In the genomic region with DNA sequence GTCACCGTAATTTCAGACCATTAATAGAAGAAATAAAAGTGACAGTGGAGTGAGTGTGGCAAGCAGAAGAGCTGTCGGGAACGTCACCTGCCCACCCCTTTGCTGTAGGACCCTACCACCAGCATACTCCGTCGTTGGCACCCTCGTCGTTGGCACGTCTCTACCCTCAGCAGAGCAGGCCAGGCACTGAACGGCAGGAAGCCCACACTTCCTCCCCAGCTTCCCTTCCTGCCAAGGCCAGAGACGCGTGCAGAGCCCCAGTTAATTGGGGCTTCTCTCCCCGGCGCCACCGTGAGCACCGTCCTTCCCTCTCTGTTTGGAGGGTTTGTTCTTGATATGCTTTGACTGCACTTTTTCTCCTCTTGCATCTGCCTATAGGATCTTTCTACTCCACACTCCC, we compare ENCODE assay signal across 17 cellular contexts. TPM values are rescaled to one million over a fixed set of nuclear protein-coding genes. Genes with fewer than 3 reads are reported as not detected.
DNase-seq lines count a peak whose midpoint lies in the region; ATAC-seq and TF ChIP-seq lines count a peak whose summit lies in the region.
"Had no signal": no experiment of that assay in that cellular context is flagged by ENCODE, and none has a peak within 500 bp of the region (broad histone marks: within the 10 kb centered on the region; RNA-seq: fewer than 3 reads in every experiment).

No MANE protein-coding gene starts in this region.

- no peak overlapping the region for H3K27ac ChIP-seq in CD4-positive, alpha-beta T cell (ENCODE audit: low read depth, low read length)
- H3K27ac ChIP-seq: ascending aorta, ovary, sigmoid colon, SK-N-MC, transverse colon had no signal

- no peaks in the 10 kb centered on the region for H3K9me3 ChIP-seq in CD4-positive, alpha-beta T cell (ENCODE audit: control insufficient read depth, low read length)
- H3K9me3 ChIP-seq: ascending aorta, ovary, sigmoid colon, transverse colon had no signal

- POLR2A ChIA-PET in CD4-positive, alpha-beta T cell (lab: Charles Lee), result no interaction called here

- DNase-seq in CD4-positive, alpha-beta T cell, result peak in 1 of 10 experiments; percentile 12
- DNase-seq in GF-D8 (lab: John Stamatoyannopoulos, UW) (peak; percentile 32), naive B cell (no peak), NCI-H2029 treated with DMSO at 0.1 percent for 48 hours (lab: John Stamatoyannopoulos, UW) (no peak), NCI-H1694 treated with DMSO at 0.1 percent for 48 hours (lab: John Stamatoyannopoulos, UW) (no peak), SIG-M5 treated with dmso at 0.1 percent for 504 hours (lab: John Stamatoyannopoulos, UW; ENCODE audit: unreplicated experiment) (no peak)
- DNase-seq: activated CD4-positive, alpha-beta T cell treated with anti-CD3 and anti-CD28 coated beads for 1 hour; GOT3; NCI-H1436; NCI-H226; sigmoid colon; stimulated activated naive B cell treated with anti-CD40 and anti-IgM and Interleukin-4, amounts not matched to agents 10 μg/mL and 1 μg/mL and 100 μg/mL, for 72 hours; transverse colon had no signal

- no peak overlapping the region for H3K4me3 Mint-ChIP-seq in CD4-positive, alpha-beta T cell
- H3K4me3 Mint-ChIP-seq in activated T-helper 17 cell treated with anti-CD3 and anti-CD28 coated beads, Interleukin-2, amount 50 U/mL, for 72 hours, result no peak overlapping the region
- H3K4me3 Mint-ChIP-seq in naive B cell, result peak overlapping the region in 2 of 8 donors; percentile 34 to 45
- H3K4me3 Mint-ChIP-seq: stimulated activated naive B cell treated with anti-CD40 and anti-IgM and Interleukin-4, amounts not matched to agents 10 μg/mL and 1 μg/mL and 100 μg/mL, for 72 hours had no signal

- peaks cover 32% of the 10 kb centered on the region for H3K4me1 Mint-ChIP-seq in CD4-positive, alpha-beta T cell (ENCODE audit: low read depth)
- H3K4me1 Mint-ChIP-seq in activated T-helper 17 cell treated with anti-CD3 and anti-CD28 coated beads, Interleukin-2, amount 50 U/mL, for 72 hours, result peaks cover 20% of the 10 kb centered on the region
- peaks cover 16 to 22% (median 18%) of the 10 kb centered on the region in 3 donors for H3K4me1 Mint-ChIP-seq in naive B cell

- H3K27ac Mint-ChIP-seq in CD4-positive, alpha-beta T cell, result peak overlapping the region; percentile 63
- peak overlapping the region; percentile 68 for H3K27ac Mint-ChIP-seq in activated T-helper 17 cell treated with anti-CD3 and anti-CD28 coated beads, Interleukin-2, amount 50 U/mL, for 72 hours
- peak overlapping the region in 3 of 6 donors; percentile 41 to 76 (median 43) for H3K27ac Mint-ChIP-seq in naive B cell
- H3K27ac Mint-ChIP-seq: stimulated activated naive B cell treated with anti-CD40 and anti-IgM and Interleukin-4, amounts not matched to agents 10 μg/mL and 1 μg/mL and 100 μg/mL, for 72 hours had no signal

- intact Hi-C loops in CD4-positive, alpha-beta T cell (cut with DNase I, micrococcal nuclease), result no loop called here

- ATAC-seq in CD4-positive, alpha-beta T cell (ENCODE audit: poor library complexity), result peak; percentile 86
- no peak for ATAC-seq in activated T-helper 17 cell treated with anti-CD3 and anti-CD28 coated beads, Interleukin-2, amount 50 U/mL, for 72 hours (replicated peaks)
- peak; percentile 56 to 58 for ATAC-seq in naive B cell (ENCODE audit: low read depth in 2 of 2)

- peaks cover 37% of the 10 kb centered on the region for H3K36me3 Mint-ChIP-seq in CD4-positive, alpha-beta T cell (ENCODE audit: low read depth)
- H3K36me3 Mint-ChIP-seq in activated T-helper 17 cell treated with anti-CD3 and anti-CD28 coated beads, Interleukin-2, amount 50 U/mL, for 72 hours (ENCODE audit: low read depth), result peaks cover 1% of the 10 kb centered on the region
- peaks cover 18 to 25% of the 10 kb centered on the region in 2 donors for H3K36me3 Mint-ChIP-seq in naive B cell

- H3K27me3 Mint-ChIP-seq in CD4-positive, alpha-beta T cell, result no peaks in the 10 kb centered on the region
- no peaks in the 10 kb centered on the region for H3K27me3 Mint-ChIP-seq in activated T-helper 17 cell treated with anti-CD3 and anti-CD28 coated beads, Interleukin-2, amount 50 U/mL, for 72 hours
- H3K27me3 Mint-ChIP-seq in naive B cell, result no peaks in the 10 kb centered on the region
- H3K27me3 Mint-ChIP-seq: stimulated activated naive B cell treated with anti-CD40 and anti-IgM and Interleukin-4, amounts not matched to agents 10 μg/mL and 1 μg/mL and 100 μg/mL, for 72 hours had no signal

- CTCF ChIA-PET in CD4-positive, alpha-beta T cell (lab: Charles Lee), result interaction anchor here (0.7 kb wide), 1 partner anchor 9 kb away, joined by 3 read pairs; no protein-coding TSS in a partner anchor

- no peaks in the 10 kb centered on the region for H3K9me3 Mint-ChIP-seq in CD4-positive, alpha-beta T cell
- H3K9me3 Mint-ChIP-seq in activated T-helper 17 cell treated with anti-CD3 and anti-CD28 coated beads, Interleukin-2, amount 50 U/mL, for 72 hours, result no peaks in the 10 kb centered on the region
- H3K9me3 Mint-ChIP-seq in naive B cell, result no peaks in the 10 kb centered on the region
- H3K9me3 Mint-ChIP-seq: stimulated activated naive B cell treated with anti-CD40 and anti-IgM and Interleukin-4, amounts not matched to agents 10 μg/mL and 1 μg/mL and 100 μg/mL, for 72 hours had no signal

- no peaks in the 10 kb centered on the region for H3K27me3 ChIP-seq in CD4-positive, alpha-beta T cell (ENCODE audit: control insufficient read depth, insufficient read depth, low read length)
- H3K27me3 ChIP-seq: ascending aorta, ovary, sigmoid colon, transverse colon had no signal

- TF ChIP-seq CTCF in CD4-positive, alpha-beta T cell (IDR thresholded peaks at IDR 0.05), result no peak

RNA-seq across cellular contexts. Expression of a gene that starts 27.0 kb away (rescaled TPM):
- total RNA-seq in CD4-positive, alpha-beta T cell, result 100 to 1,000 TPM; 107 to 113 TPM
- total RNA-seq in activated T-helper 17 cell treated with anti-CD3 and anti-CD28 coated beads, Interleukin-2, amount 50 U/mL, for 72 hours, result 10 to 100 TPM; 20.3 to 79.3 TPM
- 10 to 100 TPM; 35.7 to 77.8 (median 51.1) TPM for polyA plus RNA-seq in naive B cell (ENCODE audit: low read depth in 6 of 6)
